8 cellular contexts compared by ENCODE assay signal in the genomic region with DNA sequence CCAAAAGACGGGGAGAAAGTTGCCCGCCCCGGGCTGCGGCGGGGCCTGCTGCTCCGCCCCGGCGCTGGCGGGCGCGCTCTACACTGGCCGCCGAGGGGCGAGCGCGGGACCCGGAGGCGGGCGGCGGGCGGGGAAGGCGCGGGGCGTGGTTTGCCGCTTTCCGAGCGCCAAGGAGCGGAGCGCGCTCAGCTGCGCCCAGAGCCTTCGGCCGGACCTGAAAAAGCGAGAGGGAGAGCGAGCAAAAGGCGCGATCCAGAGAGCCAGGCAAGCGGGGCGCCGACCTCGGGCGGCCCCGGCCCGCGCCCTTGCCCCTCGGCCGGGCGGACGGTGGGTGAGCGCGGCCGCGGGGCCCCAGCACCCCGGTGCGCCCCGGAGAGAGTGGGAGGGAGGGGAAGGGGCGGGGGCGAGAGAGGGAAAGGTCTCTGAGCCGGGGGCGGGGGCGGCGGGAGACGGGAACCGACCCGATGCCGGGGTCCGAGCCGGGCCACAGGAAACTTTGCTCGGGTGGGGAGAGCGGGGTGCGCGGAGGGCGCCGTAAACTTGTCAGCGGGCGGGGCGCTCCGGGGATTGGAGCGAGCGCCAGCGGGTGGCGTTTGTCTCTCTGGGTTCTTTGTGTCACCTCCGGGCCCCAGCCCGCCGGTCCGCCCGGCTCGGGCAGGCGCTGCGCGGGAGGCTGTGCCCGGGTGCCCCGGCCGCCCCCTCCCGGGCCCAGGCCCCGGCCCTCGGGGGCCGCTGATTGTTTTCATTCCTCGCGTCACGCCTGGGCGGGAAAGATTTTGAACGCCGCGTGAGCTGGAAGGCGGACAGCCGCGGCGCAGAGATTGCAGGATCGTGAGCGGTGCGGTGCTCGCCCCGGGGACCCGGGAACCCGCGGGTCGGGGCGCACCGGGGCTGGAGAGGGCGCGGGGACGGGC. TPM values are rescaled to one million over a fixed set of nuclear protein-coding genes. Genes with fewer than 3 reads are reported as not detected.
DNase-seq lines count a peak whose midpoint lies in the region; ATAC-seq and TF ChIP-seq lines count a peak whose summit lies in the region.

A gene with protein sequence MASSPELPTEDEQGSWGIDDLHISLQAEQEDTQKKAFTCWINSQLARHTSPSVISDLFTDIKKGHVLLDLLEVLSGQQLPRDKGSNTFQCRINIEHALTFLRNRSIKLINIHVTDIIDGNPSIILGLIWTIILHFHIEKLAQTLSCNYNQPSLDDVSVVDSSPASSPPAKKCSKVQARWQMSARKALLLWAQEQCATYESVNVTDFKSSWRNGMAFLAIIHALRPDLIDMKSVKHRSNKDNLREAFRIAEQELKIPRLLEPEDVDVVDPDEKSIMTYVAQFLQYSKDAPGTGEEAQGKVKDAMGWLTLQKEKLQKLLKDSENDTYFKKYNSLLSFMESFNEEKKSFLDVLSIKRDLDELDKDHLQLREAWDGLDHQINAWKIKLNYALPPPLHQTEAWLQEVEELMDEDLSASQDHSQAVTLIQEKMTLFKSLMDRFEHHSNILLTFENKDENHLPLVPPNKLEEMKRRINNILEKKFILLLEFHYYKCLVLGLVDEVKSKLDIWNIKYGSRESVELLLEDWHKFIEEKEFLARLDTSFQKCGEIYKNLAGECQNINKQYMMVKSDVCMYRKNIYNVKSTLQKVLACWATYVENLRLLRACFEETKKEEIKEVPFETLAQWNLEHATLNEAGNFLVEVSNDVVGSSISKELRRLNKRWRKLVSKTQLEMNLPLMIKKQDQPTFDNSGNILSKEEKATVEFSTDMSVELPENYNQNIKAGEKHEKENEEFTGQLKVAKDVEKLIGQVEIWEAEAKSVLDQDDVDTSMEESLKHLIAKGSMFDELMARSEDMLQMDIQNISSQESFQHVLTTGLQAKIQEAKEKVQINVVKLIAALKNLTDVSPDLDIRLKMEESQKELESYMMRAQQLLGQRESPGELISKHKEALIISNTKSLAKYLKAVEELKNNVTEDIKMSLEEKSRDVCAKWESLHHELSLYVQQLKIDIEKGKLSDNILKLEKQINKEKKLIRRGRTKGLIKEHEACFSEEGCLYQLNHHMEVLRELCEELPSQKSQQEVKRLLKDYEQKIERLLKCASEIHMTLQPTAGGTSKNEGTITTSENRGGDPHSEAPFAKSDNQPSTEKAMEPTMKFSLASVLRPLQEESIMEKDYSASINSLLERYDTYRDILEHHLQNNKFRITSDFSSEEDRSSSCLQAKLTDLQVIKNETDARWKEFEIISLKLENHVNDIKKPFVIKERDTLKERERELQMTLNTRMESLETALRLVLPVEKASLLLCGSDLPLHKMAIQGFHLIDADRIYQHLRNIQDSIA (N-terminal part only) (plus strand): TSS at position 188 of the 914 bp plus-strand sequence. CDS start 56,145 bp downstream, outside the sequence.

- WGBS in ectodermal cell, 2 experiments: 0% methylated on average over 123 of the region's 123 CpGs
- 0 to 1% methylated on average over 90 to 123 of the region's 123 CpGs for WGBS in lung, 2 donors

- peak; percentile 66 for ATAC-seq in GM18858 (IDR thresholded peaks at IDR 0.05; ENCODE audit: unreplicated experiment)
- peak; percentile 78 for ATAC-seq in HG03066 (IDR thresholded peaks at IDR 0.05; ENCODE audit: low read depth, unreplicated experiment)
- peak; percentile 96 for ATAC-seq in lung (ENCODE audit: insufficient read depth, low FRiP score)

- DNase-seq in AG04450 (ENCODE audit: low read depth, low spot score): no peak
- DNase-seq in NCI-H446 treated with DMSO at 0.1 percent for 48 hours (lab: John Stamatoyannopoulos, UW): peak; percentile 33
- DNase-seq in activated CD4-positive, alpha-beta memory T cell treated with anti-CD3 and anti-CD28 coated beads for 36 hours: peak; percentile 87
- DNase-seq in lung (ENCODE audit: low spot score): peak; percentile 69
- DNase-seq in stimulated activated CD4-positive, alpha-beta T cell treated with anti-CD3 and anti-CD28 coated beads, TNF-alpha, amount 100 ng/mL, for 48 hours (ENCODE audit: low read depth in 3 of 3): peak; percentile 57 to 78 (median 57)

- POLR2A ChIA-PET in AG04450 (lab: Yijun Ruan, JAX): no interaction called here
- POLR2A ChIA-PET in activated CD4-positive, alpha-beta memory T cell treated with anti-CD3 and anti-CD28 coated beads for 36 hours (lab: Charles Lee): interaction anchor here (1.0 to 2.9 kb wide), 6 partner anchors 11 to 80 kb away, joined by 3 to 11 read pairs (median 4); no protein-coding TSS in a partner anchor

- peak within 1 kb of the TSS; percentile 89 for H3K4me3 Mint-ChIP-seq in activated CD4-positive, alpha-beta memory T cell treated with anti-CD3 and anti-CD28 coated beads for 36 hours

- H3K27ac Mint-ChIP-seq in activated CD4-positive, alpha-beta memory T cell treated with anti-CD3 and anti-CD28 coated beads for 36 hours: peak within 1 kb of the TSS; percentile 86

- peaks cover 6% of the 10 kb centered on the region for H3K27me3 ChIP-seq in AG04450 (ENCODE audit: control insufficient read depth, insufficient read depth, low read length)
- peaks cover 6% of the 10 kb centered on the region for H3K27me3 ChIP-seq in ectodermal cell (ENCODE audit: control insufficient read depth, insufficient read depth, low read length, poor library complexity, severe bottlenecking)
- no peaks in the 10 kb centered on the region for H3K27me3 ChIP-seq in lung (ENCODE audit: control insufficient read depth, insufficient read depth)

- peaks cover 5% of the 10 kb centered on the region for H3K4me1 ChIP-seq in ectodermal cell (ENCODE audit: control insufficient read depth, insufficient read depth, low read length)
- H3K4me1 ChIP-seq in lung (ENCODE audit: control insufficient read depth in 2 of 2, insufficient read depth in 2 of 2, low read length in 2 of 2): peaks cover 4 to 13% of the 10 kb centered on the region in 2 donors

- CTCF ChIA-PET in AG04450 (lab: Charles Lee): interaction anchor here (0.8 to 2.2 kb wide), 4 partner anchors 11 to 464 kb away, joined by 3 to 6 read pairs (median 4); no protein-coding TSS in a partner anchor
- CTCF ChIA-PET in activated CD4-positive, alpha-beta memory T cell treated with anti-CD3 and anti-CD28 coated beads for 36 hours (lab: Charles Lee): interaction anchor here (0.7 to 1.9 kb wide), 12 partner anchors 11 to 324 kb away, joined by 3 to 11 read pairs (median 3); no protein-coding TSS in a partner anchor

- peaks cover 3% of the 10 kb centered on the region for H3K36me3 Mint-ChIP-seq in activated CD4-positive, alpha-beta memory T cell treated with anti-CD3 and anti-CD28 coated beads for 36 hours

- H3K36me3 ChIP-seq in ectodermal cell (ENCODE audit: control insufficient read depth, insufficient read depth, low read length) (no peaks in the 10 kb centered on the region), lung (ENCODE audit: control insufficient read depth in 2 of 2, insufficient read depth in 2 of 2, low read length in 2 of 2) (no peaks in the 10 kb centered on the region)

- intact Hi-C loops in activated CD4-positive, alpha-beta memory T cell treated with anti-CD3 and anti-CD28 coated beads for 36 hours (cut with micrococcal nuclease): loop anchor here (2.0 to 10.0 kb wide), 7 partner anchors 16 to 442 kb away; a partner anchor contains a TSS

- H3K4me3 ChIP-seq in AG04450 (ENCODE audit: low read depth, low read length) (peak within 1 kb of the TSS; percentile 64), ectodermal cell (ENCODE audit: insufficient read depth, low read depth, low read length) (peak within 1 kb of the TSS; percentile 66), lung (peak within 1 kb of the TSS; percentile 74)

- H3K9me3 ChIP-seq in AG04450 (ENCODE audit: control insufficient read depth, insufficient read depth, low read length) (no peaks in the 10 kb centered on the region), ectodermal cell (ENCODE audit: control insufficient read depth, low read length) (no peaks in the 10 kb centered on the region), lung (ENCODE audit: control insufficient read depth in 2 of 2, insufficient read depth in 1 of 2, low read length in 1 of 2) (no peaks in the 10 kb centered on the region)

- TF ChIP-seq CTCF in AG04450 (IDR thresholded peaks at IDR 0.05; ENCODE audit: low read depth, low read length): no peak
- TF ChIP-seq CTCF in lung (IDR thresholded peaks at IDR 0.05; ENCODE audit: control extremely low read depth, extremely low read depth): no peak

- H3K27ac ChIP-seq in AG04450 (ENCODE audit: low read depth, low read length) (peak within 1 kb of the TSS; percentile 31), ectodermal cell (ENCODE audit: insufficient read depth, low read depth, low read length, poor library complexity, severe bottlenecking) (peak within 1 kb of the TSS; percentile 79), lung (ENCODE audit: low read depth in 1 of 2, low read length in 1 of 2) (peak within 1 kb of the TSS; percentile 92 to 94)

- peaks cover 39% of the 10 kb centered on the region for H3K4me1 Mint-ChIP-seq in activated CD4-positive, alpha-beta memory T cell treated with anti-CD3 and anti-CD28 coated beads for 36 hours (ENCODE audit: low read depth)

- no peaks in the 10 kb centered on the region for H3K27me3 Mint-ChIP-seq in activated CD4-positive, alpha-beta memory T cell treated with anti-CD3 and anti-CD28 coated beads for 36 hours

- H3K9me3 Mint-ChIP-seq in activated CD4-positive, alpha-beta memory T cell treated with anti-CD3 and anti-CD28 coated beads for 36 hours: no peaks in the 10 kb centered on the region

RNA-seq across cellular contexts. Expression of the gene that starts here (rescaled TPM):
- polyA plus RNA-seq in AG04450 (2011; rRNA removed): 6.1 and 7.1 TPM in 2 replicates
- polyA minus RNA-seq in AG04450 (2011; rRNA and poly(A)+ RNA removed): 25.8 TPM in 2 replicates
- total RNA-seq in activated CD4-positive, alpha-beta memory T cell treated with anti-CD3 and anti-CD28 coated beads for 36 hours: 10 to 100 TPM; 27.6 to 27.7 TPM
- 48.9 TPM for polyA plus RNA-seq in ectodermal cell (2013, experiment 1 of 4)
- 48.6 TPM for polyA plus RNA-seq in ectodermal cell (2013, experiment 2 of 4)
- 30.5 TPM for polyA plus RNA-seq in ectodermal cell (2013, experiment 3 of 4)
- 44.4 TPM for polyA plus RNA-seq in ectodermal cell (2013, experiment 4 of 4)
- total RNA-seq in lung: 100 to 1,000 TPM in 1 of 2 donors, 10 to 100 TPM in 1; 91.4 to 208 TPM
- polyA plus RNA-seq in lung: 10 to 100 TPM; 26.9 to 44.3 TPM

Comparison
In these comparisons a context has a peak if more than half of its experiments do, and no peak if none do; other contexts are left out.
1. H3K27ac ChIP-seq: peak in every context shown above with its lines; median percentile 93 in lung; 79 in ectodermal cell; 31 in AG04450.